Comparison of ENCODE assay signal across 29 cellular contexts in genomic region chr9:2029666-2030170, GRCh38. TPM values are rescaled to one million over a fixed set of nuclear protein-coding genes. Genes with fewer than 3 reads are reported as not detected.
DNase-seq lines count a peak whose midpoint lies in the region; ATAC-seq, FAIRE-seq and TF ChIP-seq lines count a peak whose summit lies in the region.
"Had no signal": no experiment of that assay in that cellular context is flagged by ENCODE, and none has a peak within 500 bp of the region (broad histone marks: within the 10 kb centered on the region; RNA-seq: fewer than 3 reads in every experiment).

No MANE protein-coding gene starts in this region.

- H3K4me3 Mint-ChIP-seq in activated T-cell treated with anti-CD3 and anti-CD28 coated beads, Interleukin-2, amount 50 U/mL, for 72 hours: no peak overlapping the region
- H3K4me3 Mint-ChIP-seq in astrocyte (ENCODE audit: unreplicated experiment) (no peak overlapping the region), nephron progenitor cell (no peak overlapping the region)
- H3K4me3 Mint-ChIP-seq in naive thymus-derived CD8-positive, alpha-beta T cell: peak overlapping the region in 4 of 10 donors; percentile 12 to 48 (median 26)
- H3K4me3 Mint-ChIP-seq: activated naive CD8-positive, alpha-beta T cell treated with anti-CD3 and anti-CD28 coated beads, Interleukin-2, amount 10 ng/mL, durations not matched to agents 7 days and 5 days; B cell; mesothelial cell of epicardium; WTC11 had no signal

- peaks cover 10% of the 10 kb centered on the region for H3K36me3 ChIP-seq in astrocyte (ENCODE audit: insufficient read depth, low read length)
- H3K36me3 ChIP-seq: ovary had no signal

- H3K36me3 Mint-ChIP-seq in activated T-cell treated with anti-CD3 and anti-CD28 coated beads, Interleukin-2, amount 50 U/mL, for 72 hours (ENCODE audit: insufficient read depth in 2 of 2): peaks cover 0 to 21% of the 10 kb centered on the region in 2 donors
- H3K36me3 Mint-ChIP-seq in astrocyte (ENCODE audit: low read depth, unreplicated experiment): peaks cover 8% of the 10 kb centered on the region
- H3K36me3 Mint-ChIP-seq in naive thymus-derived CD8-positive, alpha-beta T cell: peaks cover 9 to 72% (median 26%) of the 10 kb centered on the region in 3 donors
- peaks cover 12% of the 10 kb centered on the region for H3K36me3 Mint-ChIP-seq in nephron progenitor cell (ENCODE audit: low read depth)
- H3K36me3 Mint-ChIP-seq: WTC11 had no signal

- H2AFZ ChIP-seq in astrocyte (ENCODE audit: low read depth, low read length): no peak overlapping the region

- H3K4me1 ChIP-seq in astrocyte (ENCODE audit: insufficient read depth, low read length): no peaks in the 10 kb centered on the region

- H3K27ac ChIP-seq in astrocyte (ENCODE audit: low read depth, low read length): no peak overlapping the region
- H3K27ac ChIP-seq: left ventricle myocardium inferior, ovary, SK-N-MC, transverse colon had no signal

- H3K27me3 Mint-ChIP-seq in activated T-cell treated with anti-CD3 and anti-CD28 coated beads, Interleukin-2, amount 50 U/mL, for 72 hours (ENCODE audit: low read depth): no peaks in the 10 kb centered on the region
- H3K27me3 Mint-ChIP-seq in astrocyte (ENCODE audit: low read depth, unreplicated experiment): no peaks in the 10 kb centered on the region
- H3K27me3 Mint-ChIP-seq in naive thymus-derived CD8-positive, alpha-beta T cell: no peaks in the 10 kb centered on the region
- peaks cover 3% of the 10 kb centered on the region for H3K27me3 Mint-ChIP-seq in nephron progenitor cell (ENCODE audit: low read depth, poor library complexity)
- H3K27me3 Mint-ChIP-seq: activated naive CD8-positive, alpha-beta T cell treated with anti-CD3 and anti-CD28 coated beads, Interleukin-2, amount 10 ng/mL, durations not matched to agents 7 days and 5 days; B cell had no signal

- intact Hi-C loops in head of caudate nucleus (cut with DNase I): no loop called here

- no peak overlapping the region for H3K9ac ChIP-seq in astrocyte (ENCODE audit: low read length)

- ATAC-seq in activated T-cell treated with anti-CD3 and anti-CD28 coated beads, Interleukin-2, amount 50 U/mL, for 72 hours (replicated peaks in 1 of 2): no peak
- ATAC-seq in naive thymus-derived CD8-positive, alpha-beta T cell: no peak
- ATAC-seq: WTC11 had no signal

- POLR2A ChIA-PET in naive thymus-derived CD8-positive, alpha-beta T cell (lab: Charles Lee): interaction anchor here (1.6 kb wide), 1 partner anchor 13 kb away, joined by 4 read pairs; no protein-coding TSS in a partner anchor

- peak; percentile 20 for FAIRE-seq in astrocyte (lab: Jason Lieb, UNC)
- FAIRE-seq: islet of Langerhans, small intestine had no signal

- TF ChIP-seq CTCF in astrocyte (IDR thresholded peaks at IDR 0.05; ENCODE audit: insufficient read depth, low read depth, low read length) (no peak), nephron progenitor cell (IDR thresholded peaks at IDR 0.05) (no peak)

- H3K9me3 ChIP-seq in astrocyte (ENCODE audit: insufficient read depth, low read depth, low read length): no peaks in the 10 kb centered on the region
- H3K9me3 ChIP-seq: left ventricle myocardium inferior, ovary, transverse colon had no signal

- no peak overlapping the region for H3K4me2 ChIP-seq in astrocyte (ENCODE audit: low read length)

- peaks cover 52% of the 10 kb centered on the region for H3K79me2 ChIP-seq in astrocyte (ENCODE audit: insufficient read depth, low read length)

- DNase-seq in activated T-cell treated with anti-CD3 and anti-CD28 coated beads, Interleukin-2, amount 50 U/mL, for 72 hours: no peak
- DNase-seq in activated T-cell treated with anti-CD3 and anti-CD28 coated beads for 4 hours: no peak
- DNase-seq in NCI-H1105 (lab: John Stamatoyannopoulos, UW): peak; percentile 14
- no peak for DNase-seq in astrocyte (ENCODE audit: low read depth)
- no peak for DNase-seq in naive thymus-derived CD8-positive, alpha-beta T cell
- no peak for DNase-seq in stimulated activated CD4-positive, alpha-beta T cell treated with anti-CD3 and anti-CD28 coated beads, Interleukin-2, amount 100 ng/mL, for 24 hours
- no peak for DNase-seq in head of caudate nucleus
- no peak for DNase-seq in nephron progenitor cell
- DNase-seq: activated naive CD8-positive, alpha-beta T cell treated with anti-CD3 and anti-CD28 coated beads, Interleukin-2, amount 10 ng/mL, durations not matched to agents 7 days and 5 days; central memory CD4-positive, alpha-beta T cell; GDM1; HCEC 1CT; KBM-7; left ventricle myocardium inferior; MM.1S; NCI-H1417 treated with DMSO at 0.1 percent for 48 hours; NCI-H2081; NCI-H345; NCI-H774; ovary; small intestine; stimulated activated CD4-positive, alpha-beta T cell treated with anti-CD3 and anti-CD28 coated beads, Interleukin-1b, Interleukin-23, amount 100 ng/mL, for 48 hours; transverse colon had no signal

- no peaks in the 10 kb centered on the region for H3K9me3 Mint-ChIP-seq in activated T-cell treated with anti-CD3 and anti-CD28 coated beads, Interleukin-2, amount 50 U/mL, for 72 hours
- H3K9me3 Mint-ChIP-seq in astrocyte (ENCODE audit: unreplicated experiment) (no peaks in the 10 kb centered on the region), nephron progenitor cell (no peaks in the 10 kb centered on the region)
- no peaks in the 10 kb centered on the region for H3K9me3 Mint-ChIP-seq in naive thymus-derived CD8-positive, alpha-beta T cell
- H3K9me3 Mint-ChIP-seq: activated naive CD8-positive, alpha-beta T cell treated with anti-CD3 and anti-CD28 coated beads, Interleukin-2, amount 10 ng/mL, durations not matched to agents 7 days and 5 days; activated T-helper 2 cell treated with anti-CD3 and anti-CD28 coated beads, Interferon-gamma antibody, Interleukin-2, Interleukin-4, amounts not matched to agents 10 μg/mL and 5 μg/mL and 100 μg/mL, durations not matched to agents 14 hours and 24 hours and 36 hours; mesothelial cell of epicardium; WTC11 had no signal

- peaks cover 40% of the 10 kb centered on the region for H4K20me1 ChIP-seq in astrocyte (ENCODE audit: insufficient read depth, low read length)

- H3K27ac Mint-ChIP-seq in activated T-cell treated with anti-CD3 and anti-CD28 coated beads, Interleukin-2, amount 50 U/mL, for 72 hours: peak overlapping the region; percentile 19
- H3K27ac Mint-ChIP-seq in astrocyte (ENCODE audit: unreplicated experiment) (no peak overlapping the region), nephron progenitor cell (no peak overlapping the region)
- peak overlapping the region in 9 of 10 donors; percentile 1 to 70 (median 23) for H3K27ac Mint-ChIP-seq in naive thymus-derived CD8-positive, alpha-beta T cell
- H3K27ac Mint-ChIP-seq: activated naive CD8-positive, alpha-beta T cell treated with anti-CD3 and anti-CD28 coated beads, Interleukin-2, amount 10 ng/mL, durations not matched to agents 7 days and 5 days; B cell; mesothelial cell of epicardium; WTC11 had no signal

- peaks cover 67% of the 10 kb centered on the region for H3K4me1 Mint-ChIP-seq in activated T-cell treated with anti-CD3 and anti-CD28 coated beads, Interleukin-2, amount 50 U/mL, for 72 hours (ENCODE audit: low read depth)
- H3K4me1 Mint-ChIP-seq in astrocyte (ENCODE audit: low read depth, unreplicated experiment): peaks cover 9% of the 10 kb centered on the region
- H3K4me1 Mint-ChIP-seq in naive thymus-derived CD8-positive, alpha-beta T cell: peaks cover 43 to 79% (median 76%) of the 10 kb centered on the region in 4 donors
- no peaks in the 10 kb centered on the region for H3K4me1 Mint-ChIP-seq in nephron progenitor cell

- no peak overlapping the region for H3K4me3 ChIP-seq in astrocyte (ENCODE audit: insufficient read depth, low read depth, low read length)
- H3K4me3 ChIP-seq: left ventricle myocardium inferior, ovary, SK-N-MC, transverse colon had no signal

- H3K27me3 ChIP-seq in astrocyte (ENCODE audit: insufficient read depth, low read length): no peaks in the 10 kb centered on the region
- H3K27me3 ChIP-seq: ovary, transverse colon had no signal

RNA-seq across cellular contexts. Expression of gene SMARCA2, which starts 14.6 kb away (rescaled TPM):
- total RNA-seq in activated T-cell treated with anti-CD3 and anti-CD28 coated beads, Interleukin-2, amount 50 U/mL, for 72 hours: 100 to 1,000 TPM; 117 to 120 TPM
- total RNA-seq in astrocyte: 49.9 and 54.2 TPM in 2 replicates
- total RNA-seq in naive thymus-derived CD8-positive, alpha-beta T cell: 100 to 1,000 TPM; 236 to 238 TPM
- 10 to 100 TPM; 36.1 to 78.7 (median 37.9) TPM for polyA plus RNA-seq in naive thymus-derived CD8-positive, alpha-beta T cell

Comparison
In these comparisons a context has a peak if more than half of its experiments do, and no peak if none do; other contexts are left out.
1. H3K27ac Mint-ChIP-seq: peak in activated T-cell treated with anti-CD3 and anti-CD28 coated beads, Interleukin-2, amount 50 U/mL, for 72 hours (single experiment) and naive thymus-derived CD8-positive, alpha-beta T cell (9 of 10); none in astrocyte (single experiment) and nephron progenitor cell (single experiment).